1 cellular context compared by ENCODE assay signal in the genomic region with DNA sequence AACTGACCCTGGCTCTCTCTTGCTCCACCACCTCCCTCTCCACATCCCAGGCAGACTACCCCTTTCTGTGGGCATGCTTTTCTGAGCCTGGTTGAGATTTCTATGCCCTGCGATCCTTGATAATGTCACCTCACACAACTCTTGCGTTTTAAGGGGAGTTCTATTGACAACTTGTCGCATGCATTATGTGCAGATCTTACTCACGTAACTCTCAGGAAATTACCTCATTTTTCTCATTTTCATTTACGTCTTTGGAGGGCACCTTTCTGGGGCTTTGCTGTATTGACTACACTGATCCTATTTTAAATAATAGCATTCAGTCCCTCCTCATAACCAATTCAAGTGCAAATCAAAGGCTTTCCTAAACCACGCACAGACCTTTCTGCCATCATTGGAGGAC.
TF ChIP-seq lines count a peak whose summit lies in the region.

No MANE protein-coding gene starts in this region.

TF ChIP-seq in H1, 55 proteins besides CTCF, POLR2A, EP300 and RAD21 (continued from another document):
- TF ChIP-seq, protein P1, sequence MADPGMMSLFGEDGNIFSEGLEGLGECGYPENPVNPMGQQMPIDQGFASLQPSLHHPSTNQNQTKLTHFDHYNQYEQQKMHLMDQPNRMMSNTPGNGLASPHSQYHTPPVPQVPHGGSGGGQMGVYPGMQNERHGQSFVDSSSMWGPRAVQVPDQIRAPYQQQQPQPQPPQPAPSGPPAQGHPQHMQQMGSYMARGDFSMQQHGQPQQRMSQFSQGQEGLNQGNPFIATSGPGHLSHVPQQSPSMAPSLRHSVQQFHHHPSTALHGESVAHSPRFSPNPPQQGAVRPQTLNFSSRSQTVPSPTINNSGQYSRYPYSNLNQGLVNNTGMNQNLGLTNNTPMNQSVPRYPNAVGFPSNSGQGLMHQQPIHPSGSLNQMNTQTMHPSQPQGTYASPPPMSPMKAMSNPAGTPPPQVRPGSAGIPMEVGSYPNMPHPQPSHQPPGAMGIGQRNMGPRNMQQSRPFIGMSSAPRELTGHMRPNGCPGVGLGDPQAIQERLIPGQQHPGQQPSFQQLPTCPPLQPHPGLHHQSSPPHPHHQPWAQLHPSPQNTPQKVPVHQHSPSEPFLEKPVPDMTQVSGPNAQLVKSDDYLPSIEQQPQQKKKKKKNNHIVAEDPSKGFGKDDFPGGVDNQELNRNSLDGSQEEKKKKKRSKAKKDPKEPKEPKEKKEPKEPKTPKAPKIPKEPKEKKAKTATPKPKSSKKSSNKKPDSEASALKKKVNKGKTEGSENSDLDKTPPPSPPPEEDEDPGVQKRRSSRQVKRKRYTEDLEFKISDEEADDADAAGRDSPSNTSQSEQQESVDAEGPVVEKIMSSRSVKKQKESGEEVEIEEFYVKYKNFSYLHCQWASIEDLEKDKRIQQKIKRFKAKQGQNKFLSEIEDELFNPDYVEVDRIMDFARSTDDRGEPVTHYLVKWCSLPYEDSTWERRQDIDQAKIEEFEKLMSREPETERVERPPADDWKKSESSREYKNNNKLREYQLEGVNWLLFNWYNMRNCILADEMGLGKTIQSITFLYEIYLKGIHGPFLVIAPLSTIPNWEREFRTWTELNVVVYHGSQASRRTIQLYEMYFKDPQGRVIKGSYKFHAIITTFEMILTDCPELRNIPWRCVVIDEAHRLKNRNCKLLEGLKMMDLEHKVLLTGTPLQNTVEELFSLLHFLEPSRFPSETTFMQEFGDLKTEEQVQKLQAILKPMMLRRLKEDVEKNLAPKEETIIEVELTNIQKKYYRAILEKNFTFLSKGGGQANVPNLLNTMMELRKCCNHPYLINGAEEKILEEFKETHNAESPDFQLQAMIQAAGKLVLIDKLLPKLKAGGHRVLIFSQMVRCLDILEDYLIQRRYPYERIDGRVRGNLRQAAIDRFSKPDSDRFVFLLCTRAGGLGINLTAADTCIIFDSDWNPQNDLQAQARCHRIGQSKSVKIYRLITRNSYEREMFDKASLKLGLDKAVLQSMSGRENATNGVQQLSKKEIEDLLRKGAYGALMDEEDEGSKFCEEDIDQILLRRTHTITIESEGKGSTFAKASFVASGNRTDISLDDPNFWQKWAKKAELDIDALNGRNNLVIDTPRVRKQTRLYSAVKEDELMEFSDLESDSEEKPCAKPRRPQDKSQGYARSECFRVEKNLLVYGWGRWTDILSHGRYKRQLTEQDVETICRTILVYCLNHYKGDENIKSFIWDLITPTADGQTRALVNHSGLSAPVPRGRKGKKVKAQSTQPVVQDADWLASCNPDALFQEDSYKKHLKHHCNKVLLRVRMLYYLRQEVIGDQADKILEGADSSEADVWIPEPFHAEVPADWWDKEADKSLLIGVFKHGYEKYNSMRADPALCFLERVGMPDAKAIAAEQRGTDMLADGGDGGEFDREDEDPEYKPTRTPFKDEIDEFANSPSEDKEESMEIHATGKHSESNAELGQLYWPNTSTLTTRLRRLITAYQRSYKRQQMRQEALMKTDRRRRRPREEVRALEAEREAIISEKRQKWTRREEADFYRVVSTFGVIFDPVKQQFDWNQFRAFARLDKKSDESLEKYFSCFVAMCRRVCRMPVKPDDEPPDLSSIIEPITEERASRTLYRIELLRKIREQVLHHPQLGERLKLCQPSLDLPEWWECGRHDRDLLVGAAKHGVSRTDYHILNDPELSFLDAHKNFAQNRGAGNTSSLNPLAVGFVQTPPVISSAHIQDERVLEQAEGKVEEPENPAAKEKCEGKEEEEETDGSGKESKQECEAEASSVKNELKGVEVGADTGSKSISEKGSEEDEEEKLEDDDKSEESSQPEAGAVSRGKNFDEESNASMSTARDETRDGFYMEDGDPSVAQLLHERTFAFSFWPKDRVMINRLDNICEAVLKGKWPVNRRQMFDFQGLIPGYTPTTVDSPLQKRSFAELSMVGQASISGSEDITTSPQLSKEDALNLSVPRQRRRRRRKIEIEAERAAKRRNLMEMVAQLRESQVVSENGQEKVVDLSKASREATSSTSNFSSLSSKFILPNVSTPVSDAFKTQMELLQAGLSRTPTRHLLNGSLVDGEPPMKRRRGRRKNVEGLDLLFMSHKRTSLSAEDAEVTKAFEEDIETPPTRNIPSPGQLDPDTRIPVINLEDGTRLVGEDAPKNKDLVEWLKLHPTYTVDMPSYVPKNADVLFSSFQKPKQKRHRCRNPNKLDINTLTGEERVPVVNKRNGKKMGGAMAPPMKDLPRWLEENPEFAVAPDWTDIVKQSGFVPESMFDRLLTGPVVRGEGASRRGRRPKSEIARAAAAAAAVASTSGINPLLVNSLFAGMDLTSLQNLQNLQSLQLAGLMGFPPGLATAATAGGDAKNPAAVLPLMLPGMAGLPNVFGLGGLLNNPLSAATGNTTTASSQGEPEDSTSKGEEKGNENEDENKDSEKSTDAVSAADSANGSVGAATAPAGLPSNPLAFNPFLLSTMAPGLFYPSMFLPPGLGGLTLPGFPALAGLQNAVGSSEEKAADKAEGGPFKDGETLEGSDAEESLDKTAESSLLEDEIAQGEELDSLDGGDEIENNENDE (IDR thresholded peaks at IDR 0.05; ENCODE audit: insufficient replicate concordance, low read length): no peak
- TF ChIP-seq SIRT6 (IDR thresholded peaks at IDR 0.05; ENCODE audit: low read length) (no peak), SRF (IDR thresholded peaks at IDR 0.05; ENCODE audit: low read depth, low read length) (no peak), TEAD4 (IDR thresholded peaks at IDR 0.05; ENCODE audit: low read depth, low read length) (no peak)
